20 cellular contexts compared by ENCODE assay signal in the genomic region with DNA sequence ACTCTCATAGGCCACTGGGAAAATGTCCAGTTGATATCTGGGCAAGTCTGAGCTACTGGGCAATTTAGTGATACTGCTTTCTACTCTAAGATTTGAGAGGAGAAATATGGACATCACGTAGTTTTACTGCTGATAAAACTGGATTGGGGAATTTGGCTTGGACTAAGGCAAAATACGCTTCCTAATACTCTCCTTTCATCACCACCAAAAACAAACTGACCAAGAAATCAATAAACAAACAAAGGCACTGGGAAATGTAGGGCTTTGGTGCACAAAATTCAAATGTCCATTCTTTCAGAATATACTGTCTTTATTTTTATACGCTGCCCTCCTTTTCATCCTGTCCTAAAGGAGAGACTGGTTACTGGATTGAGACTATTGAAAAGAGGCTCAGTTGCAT.
DNase-seq lines count a peak whose midpoint lies in the region; ATAC-seq, FAIRE-seq and TF ChIP-seq lines count a peak whose summit lies in the region.
"Had no signal": no experiment of that assay in that cellular context is flagged by ENCODE, and none has a peak within 500 bp of the region (broad histone marks: within the 10 kb centered on the region; RNA-seq: fewer than 3 reads in every experiment).

No MANE protein-coding gene starts in this region.

- 24% methylated on average over 3 of the region's 3 CpGs for WGBS in liver
- WGBS in HepG2 (ENCODE audit: low lambda C conversion rate) = 0% methylated on average over 3 of the region's 3 CpGs
- WGBS in right lobe of liver (ENCODE audit: insufficient coverage, low coverage, low lambda C conversion rate, missing lambda C conversion rate) = 23% methylated on average over 3 of the region's 3 CpGs

- H3K4me1 ChIP-seq in liver (ENCODE audit: control insufficient read depth in 4 of 4, insufficient read depth in 4 of 4, low read length in 3 of 4) = peaks cover 7 to 18% (median 17%) of the 10 kb centered on the region in 4 donors
- no peaks in the 10 kb centered on the region for H3K4me1 ChIP-seq in HepG2 (ENCODE audit: insufficient read depth, low read length)
- H3K4me1 ChIP-seq in right lobe of liver = peaks cover 0 to 48% (median 8%) of the 10 kb centered on the region in 4 donors
- H3K4me1 ChIP-seq: A549, Caco-2 had no signal

- no peaks in the 10 kb centered on the region for H3K79me2 ChIP-seq in HepG2 (ENCODE audit: insufficient read depth, low read length)

- H3K36me3 ChIP-seq in liver (ENCODE audit: control insufficient read depth in 4 of 4, insufficient read depth in 3 of 4, low read depth in 1 of 4, low read length in 3 of 4) (no peaks in the 10 kb centered on the region), HepG2 (replicated peaks in 1 of 2; ENCODE audit: control insufficient read depth in 1 of 2, insufficient read depth in 2 of 2, low read length in 2 of 2) (no peaks in the 10 kb centered on the region), right lobe of liver (no peaks in the 10 kb centered on the region)
- H3K36me3 ChIP-seq: BLaER1 treated with 17β-estradiol and CSF1 and Interleukin-3, amounts not matched to agents 10 nM and 100 nM had no signal

- no peak for ATAC-seq in HepG2
- ATAC-seq in right lobe of liver = peak; percentile 75 to 86 (median 80)
- ATAC-seq in GM21529 (IDR thresholded peaks at IDR 0.05; ENCODE audit: unreplicated experiment) = no peak
- ATAC-seq: A549; CD8-positive, alpha-beta T cell had no signal

- H3K27me3 ChIP-seq in liver (ENCODE audit: control insufficient read depth in 4 of 4, insufficient read depth in 4 of 4, low read length in 3 of 4) (no peaks in the 10 kb centered on the region), HepG2 (ENCODE audit: control insufficient read depth in 1 of 2, insufficient read depth in 2 of 2, low read length in 2 of 2) (no peaks in the 10 kb centered on the region), right lobe of liver (no peaks in the 10 kb centered on the region)
- H3K27me3 ChIP-seq: BLaER1 treated with 17β-estradiol and CSF1 and Interleukin-3, amounts not matched to agents 10 nM and 100 nM had no signal

- no peak for TF ChIP-seq POLR2A in HepG2 (IDR thresholded peaks at IDR 0.05; ENCODE audit: insufficient read depth in 1 of 2, low read depth in 2 of 2, low read length in 2 of 2)
- TF ChIP-seq POLR2A in right lobe of liver (IDR thresholded peaks at IDR 0.05) = no peak

- intact Hi-C loops in HepG2 (cut with micrococcal nuclease; ENCODE audit: unreplicated experiment) (no loop called here), right lobe of liver (cut with DNase I) (no loop called here), cardiac septum (cut with DNase I) (no loop called here)

- peak in 1 of 2 donors; percentile 23 for TF ChIP-seq RAD21 in liver (IDR thresholded peaks at IDR 0.05)
- TF ChIP-seq RAD21 in HepG2 (CRISPR knock-in tag; IDR thresholded peaks at IDR 0.05) = no peak

- TF ChIP-seq CTCF in liver (IDR thresholded peaks at IDR 0.05; ENCODE audit: low read depth, low read length, missing input control) (no peak), HepG2 (CRISPR knock-in tag; IDR thresholded peaks at IDR 0.05) (no peak), right lobe of liver (IDR thresholded peaks at IDR 0.05) (no peak)

- no peak for FAIRE-seq in HepG2 (lab: Jason Lieb, UNC)
- FAIRE-seq: A549, D721Med, G401.6, GM12891, GM19239 had no signal

- H3K9me3 ChIP-seq in liver (ENCODE audit: control insufficient read depth in 4 of 4, low read length in 3 of 4) = no peaks in the 10 kb centered on the region
- no peaks in the 10 kb centered on the region for H3K9me3 ChIP-seq in HepG2 (ENCODE audit: low read length)
- H3K9me3 ChIP-seq in right lobe of liver = no peaks in the 10 kb centered on the region
- H3K9me3 ChIP-seq: A549; BLaER1 treated with 17β-estradiol and CSF1 and Interleukin-3, amounts not matched to agents 10 nM and 100 nM; Caco-2 had no signal

- no peak overlapping the region for H2AFZ ChIP-seq in HepG2 (ENCODE audit: low read length)

- DNase-seq in HepG2 (ENCODE audit: low spot score) (no peak), right lobe of liver (no peak), cardiac septum (ENCODE audit: low spot score) (no peak)
- DNase-seq: AML-193; Caco-2; Calu3; CD4-positive, alpha-beta T cell; CD8-positive, alpha-beta T cell; DMS79 treated with DMSO at 0.1 percent for 48 hours; GF-D8 had no signal

- H3K4me3 ChIP-seq in liver (ENCODE audit: low read depth in 1 of 3, low read length in 3 of 3) (no peak overlapping the region), HepG2 (replicated peaks in 1 of 3; ENCODE audit: insufficient read depth in 1 of 3, low read depth in 2 of 3, low read length in 3 of 3) (no peak overlapping the region), right lobe of liver (no peak overlapping the region)
- H3K4me3 ChIP-seq: A549; BLaER1 treated with 17β-estradiol and CSF1 and Interleukin-3, amounts not matched to agents 10 nM and 100 nM had no signal

- no peak overlapping the region for H3K9ac ChIP-seq in liver (ENCODE audit: low read depth in 1 of 2, low read length in 2 of 2)
- H3K9ac ChIP-seq in HepG2 (ENCODE audit: insufficient read depth, low read depth, low read length) = no peak overlapping the region
- H3K9ac ChIP-seq: BLaER1 treated with 17β-estradiol and CSF1 and Interleukin-3, amounts not matched to agents 10 nM and 100 nM had no signal

- no peaks in the 10 kb centered on the region for H4K20me1 ChIP-seq in HepG2 (ENCODE audit: insufficient read depth, low read length)
- H4K20me1 ChIP-seq: BLaER1 treated with 17β-estradiol and CSF1 and Interleukin-3, amounts not matched to agents 10 nM and 100 nM had no signal

- POLR2A ChIA-PET in HepG2 (lab: Yijun Ruan, JAX) = no interaction called here

- BruUV-seq in HepG2 (replicated peaks; lab: Mats Ljungman, UMichigan) = no TSS peak

- no peak overlapping the region for H3K4me2 ChIP-seq in HepG2 (ENCODE audit: low read depth, low read length)
- H3K4me2 ChIP-seq: A549; BLaER1 treated with 17β-estradiol and CSF1 and Interleukin-3, amounts not matched to agents 10 nM and 100 nM had no signal

- CTCF ChIA-PET in HepG2 (lab: Yijun Ruan, JAX; ENCODE audit: low intra/inter-chr PET ratio, low total read pairs) = no interaction called here

- in situ Hi-C loops in HepG2 (cut with HindIII; ENCODE audit: extremely low pct_ligation_motif_present, low pct_unique_long_range_greater_than_20kb) = no loop called here

- no peak for TF ChIP-seq EP300 in HepG2 (IDR thresholded peaks at IDR 0.05; ENCODE audit: low read depth in 2 of 2, low read length in 2 of 2)
- no peak for TF ChIP-seq EP300 in HepG2 (CRISPR knock-in tag; IDR thresholded peaks at IDR 0.05; ENCODE audit: borderline replicate concordance)

- no peak overlapping the region for H3K27ac ChIP-seq in liver (ENCODE audit: low read depth in 1 of 2, low read length in 2 of 2)
- H3K27ac ChIP-seq in HepG2 (ENCODE audit: extremely low read length, insufficient read depth, low read length) = no peak overlapping the region
- H3K27ac ChIP-seq in right lobe of liver = peak overlapping the region in 1 of 3 donors; percentile 60
- H3K27ac ChIP-seq: 22Rv1; A549; BLaER1 treated with 17β-estradiol and CSF1 and Interleukin-3, amounts not matched to agents 10 nM and 100 nM; C4-2B had no signal

TF ChIP-seq in liver, 16 proteins besides CTCF, POLR2A, EP300 and RAD21 (continues in another document):
- TF ChIP-seq GABPA (IDR thresholded peaks at IDR 0.05 in 1 of 2, conservative IDR thresholded peaks at IDR 0.05 in 1 of 2) (no peak), SP1 (IDR thresholded peaks at IDR 0.05) (peak; percentile 43), RXRA (IDR thresholded peaks at IDR 0.05) (peak in 1 of 2 donors; percentile 27), JUND (IDR thresholded peaks at IDR 0.05) (peak in 1 of 2 donors; percentile 9), YY1 (IDR thresholded peaks at IDR 0.05) (no peak), FOXA1 (IDR thresholded peaks at IDR 0.05) (no peak), NR2F2 (IDR thresholded peaks at IDR 0.05) (no peak), HNF4A (conservative IDR thresholded peaks at IDR 0.05) (peak; percentile 15 to 23), TAF1 (conservative IDR thresholded peaks at IDR 0.05) (no peak), FOXA2 (IDR thresholded peaks at IDR 0.05) (no peak)
- TF ChIP-seq, protein P1, sequence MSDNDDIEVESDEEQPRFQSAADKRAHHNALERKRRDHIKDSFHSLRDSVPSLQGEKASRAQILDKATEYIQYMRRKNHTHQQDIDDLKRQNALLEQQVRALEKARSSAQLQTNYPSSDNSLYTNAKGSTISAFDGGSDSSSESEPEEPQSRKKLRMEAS (IDR thresholded peaks at IDR 0.05) = no peak
- TF ChIP-seq, protein P2, sequence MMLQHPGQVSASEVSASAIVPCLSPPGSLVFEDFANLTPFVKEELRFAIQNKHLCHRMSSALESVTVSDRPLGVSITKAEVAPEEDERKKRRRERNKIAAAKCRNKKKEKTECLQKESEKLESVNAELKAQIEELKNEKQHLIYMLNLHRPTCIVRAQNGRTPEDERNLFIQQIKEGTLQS (IDR thresholded peaks at IDR 0.05) = peak; percentile 46

TF ChIP-seq in HepG2, 621 proteins besides CTCF, POLR2A, EP300 and RAD21:
- TF ChIP-seq SAFB2 (CRISPR knock-in tag; IDR thresholded peaks at IDR 0.05; ENCODE audit: borderline replicate concordance, low read depth) = no peak
TF ChIP-seq in HepG2: peak in this region for 0.

Comparison
In these comparisons a context has a peak if more than half of its experiments do, and no peak if none do; other contexts are left out.
1. ATAC-seq: peak in right lobe of liver (4 of 4); none in HepG2 (single experiment) and GM21529 (single experiment).